In the genomic region with DNA sequence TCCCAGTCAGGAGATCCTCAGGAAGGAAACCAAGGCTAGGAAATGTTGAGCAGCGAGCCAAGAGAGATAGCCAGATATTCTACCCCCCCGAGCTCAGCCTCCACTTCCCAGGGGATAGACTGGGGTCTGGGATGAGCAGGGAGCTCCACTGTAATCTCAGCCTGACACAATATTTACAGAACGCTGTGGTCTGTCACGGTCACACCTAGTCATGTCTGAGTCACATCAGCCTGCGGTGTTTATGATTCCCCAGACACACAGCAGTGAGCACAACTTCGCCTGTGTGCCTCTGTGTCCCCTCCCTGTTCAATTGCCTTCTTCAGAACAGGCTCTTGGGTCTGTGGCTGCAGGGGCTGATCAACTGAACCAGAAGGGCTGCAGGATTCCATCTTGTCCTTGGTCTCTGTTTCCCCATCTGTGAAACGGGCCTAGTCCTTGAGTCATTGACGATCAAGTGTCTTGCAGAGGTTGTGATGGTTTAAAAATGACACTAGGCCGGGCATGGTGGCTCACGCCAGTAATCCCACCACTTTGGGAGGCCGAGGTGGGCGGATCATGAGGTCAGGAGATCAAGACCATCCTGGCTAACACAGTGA, we compare ENCODE assay signal across 1 cellular context.
TF ChIP-seq lines count a peak whose summit lies in the region.

No MANE protein-coding gene starts in this region.

TF ChIP-seq in HEK293, 187 proteins besides CTCF, POLR2A, EP300 and RAD21 (continued from another document and continues in another):
- TF ChIP-seq, protein P1, sequence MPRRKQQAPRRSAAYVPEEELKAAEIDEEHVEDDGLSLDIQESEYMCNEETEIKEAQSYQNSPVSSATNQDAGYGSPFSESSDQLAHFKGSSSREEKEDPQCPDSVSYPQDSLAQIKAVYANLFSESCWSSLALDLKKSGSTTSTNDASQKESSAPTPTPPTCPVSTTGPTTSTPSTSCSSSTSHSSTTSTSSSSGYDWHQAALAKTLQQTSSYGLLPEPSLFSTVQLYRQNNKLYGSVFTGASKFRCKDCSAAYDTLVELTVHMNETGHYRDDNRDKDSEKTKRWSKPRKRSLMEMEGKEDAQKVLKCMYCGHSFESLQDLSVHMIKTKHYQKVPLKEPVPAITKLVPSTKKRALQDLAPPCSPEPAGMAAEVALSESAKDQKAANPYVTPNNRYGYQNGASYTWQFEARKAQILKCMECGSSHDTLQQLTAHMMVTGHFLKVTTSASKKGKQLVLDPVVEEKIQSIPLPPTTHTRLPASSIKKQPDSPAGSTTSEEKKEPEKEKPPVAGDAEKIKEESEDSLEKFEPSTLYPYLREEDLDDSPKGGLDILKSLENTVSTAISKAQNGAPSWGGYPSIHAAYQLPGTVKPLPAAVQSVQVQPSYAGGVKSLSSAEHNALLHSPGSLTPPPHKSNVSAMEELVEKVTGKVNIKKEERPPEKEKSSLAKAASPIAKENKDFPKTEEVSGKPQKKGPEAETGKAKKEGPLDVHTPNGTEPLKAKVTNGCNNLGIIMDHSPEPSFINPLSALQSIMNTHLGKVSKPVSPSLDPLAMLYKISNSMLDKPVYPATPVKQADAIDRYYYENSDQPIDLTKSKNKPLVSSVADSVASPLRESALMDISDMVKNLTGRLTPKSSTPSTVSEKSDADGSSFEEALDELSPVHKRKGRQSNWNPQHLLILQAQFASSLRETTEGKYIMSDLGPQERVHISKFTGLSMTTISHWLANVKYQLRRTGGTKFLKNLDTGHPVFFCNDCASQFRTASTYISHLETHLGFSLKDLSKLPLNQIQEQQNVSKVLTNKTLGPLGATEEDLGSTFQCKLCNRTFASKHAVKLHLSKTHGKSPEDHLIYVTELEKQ (tag by site-specific recombination; IDR thresholded peaks at IDR 0.05; ENCODE audit: borderline replicate concordance), result 0 out of 2 replicates have a peak, but pooled peaks have one; percentile 7
- no peak for TF ChIP-seq ZNF214 (tag by site-specific recombination; IDR thresholded peaks at IDR 0.05; ENCODE audit: borderline replicate concordance)
- TF ChIP-seq ZNF670 (tag by site-specific recombination; IDR thresholded peaks at IDR 0.05; ENCODE audit: low read depth), result no peak
- TF ChIP-seq ZBTB48 (tag by site-specific recombination; IDR thresholded peaks at IDR 0.05), result no peak
- no peak for TF ChIP-seq YY1 (tag by site-specific recombination; IDR thresholded peaks at IDR 0.05)
- no peak for TF ChIP-seq ZNF341 (tag by site-specific recombination; IDR thresholded peaks at IDR 0.05; ENCODE audit: low read depth)
- no peak for TF ChIP-seq BCL11B (tag by site-specific recombination; IDR thresholded peaks at IDR 0.05; ENCODE audit: low read depth)
- TF ChIP-seq, protein P2, sequence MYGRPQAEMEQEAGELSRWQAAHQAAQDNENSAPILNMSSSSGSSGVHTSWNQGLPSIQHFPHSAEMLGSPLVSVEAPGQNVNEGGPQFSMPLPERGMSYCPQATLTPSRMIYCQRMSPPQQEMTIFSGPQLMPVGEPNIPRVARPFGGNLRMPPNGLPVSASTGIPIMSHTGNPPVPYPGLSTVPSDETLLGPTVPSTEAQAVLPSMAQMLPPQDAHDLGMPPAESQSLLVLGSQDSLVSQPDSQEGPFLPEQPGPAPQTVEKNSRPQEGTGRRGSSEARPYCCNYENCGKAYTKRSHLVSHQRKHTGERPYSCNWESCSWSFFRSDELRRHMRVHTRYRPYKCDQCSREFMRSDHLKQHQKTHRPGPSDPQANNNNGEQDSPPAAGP (tag by site-specific recombination; IDR thresholded peaks at IDR 0.05), result peak; percentile 98
- TF ChIP-seq ZNF473 (tag by site-specific recombination; IDR thresholded peaks at IDR 0.05), result no peak
- TF ChIP-seq, protein P3, sequence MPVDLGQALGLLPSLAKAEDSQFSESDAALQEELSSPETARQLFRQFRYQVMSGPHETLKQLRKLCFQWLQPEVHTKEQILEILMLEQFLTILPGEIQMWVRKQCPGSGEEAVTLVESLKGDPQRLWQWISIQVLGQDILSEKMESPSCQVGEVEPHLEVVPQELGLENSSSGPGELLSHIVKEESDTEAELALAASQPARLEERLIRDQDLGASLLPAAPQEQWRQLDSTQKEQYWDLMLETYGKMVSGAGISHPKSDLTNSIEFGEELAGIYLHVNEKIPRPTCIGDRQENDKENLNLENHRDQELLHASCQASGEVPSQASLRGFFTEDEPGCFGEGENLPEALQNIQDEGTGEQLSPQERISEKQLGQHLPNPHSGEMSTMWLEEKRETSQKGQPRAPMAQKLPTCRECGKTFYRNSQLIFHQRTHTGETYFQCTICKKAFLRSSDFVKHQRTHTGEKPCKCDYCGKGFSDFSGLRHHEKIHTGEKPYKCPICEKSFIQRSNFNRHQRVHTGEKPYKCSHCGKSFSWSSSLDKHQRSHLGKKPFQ (tag by site-specific recombination; IDR thresholded peaks at IDR 0.05), result no peak
- TF ChIP-seq, protein P4, sequence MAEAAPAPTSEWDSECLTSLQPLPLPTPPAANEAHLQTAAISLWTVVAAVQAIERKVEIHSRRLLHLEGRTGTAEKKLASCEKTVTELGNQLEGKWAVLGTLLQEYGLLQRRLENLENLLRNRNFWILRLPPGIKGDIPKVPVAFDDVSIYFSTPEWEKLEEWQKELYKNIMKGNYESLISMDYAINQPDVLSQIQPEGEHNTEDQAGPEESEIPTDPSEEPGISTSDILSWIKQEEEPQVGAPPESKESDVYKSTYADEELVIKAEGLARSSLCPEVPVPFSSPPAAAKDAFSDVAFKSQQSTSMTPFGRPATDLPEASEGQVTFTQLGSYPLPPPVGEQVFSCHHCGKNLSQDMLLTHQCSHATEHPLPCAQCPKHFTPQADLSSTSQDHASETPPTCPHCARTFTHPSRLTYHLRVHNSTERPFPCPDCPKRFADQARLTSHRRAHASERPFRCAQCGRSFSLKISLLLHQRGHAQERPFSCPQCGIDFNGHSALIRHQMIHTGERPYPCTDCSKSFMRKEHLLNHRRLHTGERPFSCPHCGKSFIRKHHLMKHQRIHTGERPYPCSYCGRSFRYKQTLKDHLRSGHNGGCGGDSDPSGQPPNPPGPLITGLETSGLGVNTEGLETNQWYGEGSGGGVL (tag by site-specific recombination; IDR thresholded peaks at IDR 0.05), result no peak
- TF ChIP-seq, protein P5, sequence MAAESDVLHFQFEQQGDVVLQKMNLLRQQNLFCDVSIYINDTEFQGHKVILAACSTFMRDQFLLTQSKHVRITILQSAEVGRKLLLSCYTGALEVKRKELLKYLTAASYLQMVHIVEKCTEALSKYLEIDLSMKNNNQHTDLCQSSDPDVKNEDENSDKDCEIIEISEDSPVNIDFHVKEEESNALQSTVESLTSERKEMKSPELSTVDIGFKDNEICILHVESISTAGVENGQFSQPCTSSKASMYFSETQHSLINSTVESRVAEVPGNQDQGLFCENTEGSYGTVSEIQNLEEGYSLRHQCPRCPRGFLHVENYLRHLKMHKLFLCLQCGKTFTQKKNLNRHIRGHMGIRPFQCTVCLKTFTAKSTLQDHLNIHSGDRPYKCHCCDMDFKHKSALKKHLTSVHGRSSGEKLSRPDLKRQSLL (tag by site-specific recombination; IDR thresholded peaks at IDR 0.05), result no peak
- no peak for TF ChIP-seq ZSCAN30 (tag by site-specific recombination; IDR thresholded peaks at IDR 0.05)
- TF ChIP-seq ZNF837 (tag by site-specific recombination; IDR thresholded peaks at IDR 0.05), result no peak
- no peak for TF ChIP-seq ZNF596 (tag by site-specific recombination; IDR thresholded peaks at IDR 0.05)
- TF ChIP-seq ZNF174 (tag by site-specific recombination; IDR thresholded peaks at IDR 0.05), result no peak
- no peak for TF ChIP-seq ZNF830 (tag by site-specific recombination; IDR thresholded peaks at IDR 0.05; ENCODE audit: low read depth)
- TF ChIP-seq IKZF3 (tag by site-specific recombination; IDR thresholded peaks at IDR 0.05), result 0 out of 2 replicates have a peak, but pooled peaks have one; percentile 38
- no peak for TF ChIP-seq HOXC10 (CRISPR knock-in tag; IDR thresholded peaks at IDR 0.05)
- TF ChIP-seq, protein P6, sequence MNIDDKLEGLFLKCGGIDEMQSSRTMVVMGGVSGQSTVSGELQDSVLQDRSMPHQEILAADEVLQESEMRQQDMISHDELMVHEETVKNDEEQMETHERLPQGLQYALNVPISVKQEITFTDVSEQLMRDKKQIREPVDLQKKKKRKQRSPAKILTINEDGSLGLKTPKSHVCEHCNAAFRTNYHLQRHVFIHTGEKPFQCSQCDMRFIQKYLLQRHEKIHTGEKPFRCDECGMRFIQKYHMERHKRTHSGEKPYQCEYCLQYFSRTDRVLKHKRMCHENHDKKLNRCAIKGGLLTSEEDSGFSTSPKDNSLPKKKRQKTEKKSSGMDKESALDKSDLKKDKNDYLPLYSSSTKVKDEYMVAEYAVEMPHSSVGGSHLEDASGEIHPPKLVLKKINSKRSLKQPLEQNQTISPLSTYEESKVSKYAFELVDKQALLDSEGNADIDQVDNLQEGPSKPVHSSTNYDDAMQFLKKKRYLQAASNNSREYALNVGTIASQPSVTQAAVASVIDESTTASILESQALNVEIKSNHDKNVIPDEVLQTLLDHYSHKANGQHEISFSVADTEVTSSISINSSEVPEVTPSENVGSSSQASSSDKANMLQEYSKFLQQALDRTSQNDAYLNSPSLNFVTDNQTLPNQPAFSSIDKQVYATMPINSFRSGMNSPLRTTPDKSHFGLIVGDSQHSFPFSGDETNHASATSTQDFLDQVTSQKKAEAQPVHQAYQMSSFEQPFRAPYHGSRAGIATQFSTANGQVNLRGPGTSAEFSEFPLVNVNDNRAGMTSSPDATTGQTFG (tag by site-specific recombination; IDR thresholded peaks at IDR 0.05; ENCODE audit: borderline replicate concordance), result no peak
- TF ChIP-seq, protein P7, sequence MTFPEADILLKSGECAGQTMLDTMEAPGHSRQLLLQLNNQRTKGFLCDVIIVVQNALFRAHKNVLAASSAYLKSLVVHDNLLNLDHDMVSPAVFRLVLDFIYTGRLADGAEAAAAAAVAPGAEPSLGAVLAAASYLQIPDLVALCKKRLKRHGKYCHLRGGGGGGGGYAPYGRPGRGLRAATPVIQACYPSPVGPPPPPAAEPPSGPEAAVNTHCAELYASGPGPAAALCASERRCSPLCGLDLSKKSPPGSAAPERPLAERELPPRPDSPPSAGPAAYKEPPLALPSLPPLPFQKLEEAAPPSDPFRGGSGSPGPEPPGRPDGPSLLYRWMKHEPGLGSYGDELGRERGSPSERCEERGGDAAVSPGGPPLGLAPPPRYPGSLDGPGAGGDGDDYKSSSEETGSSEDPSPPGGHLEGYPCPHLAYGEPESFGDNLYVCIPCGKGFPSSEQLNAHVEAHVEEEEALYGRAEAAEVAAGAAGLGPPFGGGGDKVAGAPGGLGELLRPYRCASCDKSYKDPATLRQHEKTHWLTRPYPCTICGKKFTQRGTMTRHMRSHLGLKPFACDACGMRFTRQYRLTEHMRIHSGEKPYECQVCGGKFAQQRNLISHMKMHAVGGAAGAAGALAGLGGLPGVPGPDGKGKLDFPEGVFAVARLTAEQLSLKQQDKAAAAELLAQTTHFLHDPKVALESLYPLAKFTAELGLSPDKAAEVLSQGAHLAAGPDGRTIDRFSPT (tag by site-specific recombination; IDR thresholded peaks at IDR 0.05), result no peak
- TF ChIP-seq ZBTB17 (tag by site-specific recombination; IDR thresholded peaks at IDR 0.05), result 0 out of 2 replicates have a peak, but pooled peaks have one; percentile 27
- TF ChIP-seq OSR2 (tag by site-specific recombination; IDR thresholded peaks at IDR 0.05), result peak; percentile 30; the same call in 1 of the 2 replicates
- TF ChIP-seq ZNF366 (tag by site-specific recombination; conservative IDR thresholded peaks at IDR 0.05), result no peak; the same call in 1 of the 2 replicates
- no peak for TF ChIP-seq KLF16 (tag by site-specific recombination; IDR thresholded peaks at IDR 0.05)
- no peak for TF ChIP-seq ZNF138 (tag by site-specific recombination; IDR thresholded peaks at IDR 0.05; ENCODE audit: borderline replicate concordance)
- no peak for TF ChIP-seq ZNF521 (tag by site-specific recombination; IDR thresholded peaks at IDR 0.05)
- no peak for TF ChIP-seq ZNF654 (tag by site-specific recombination; IDR thresholded peaks at IDR 0.05; ENCODE audit: low read depth)
- peak; percentile 75 for TF ChIP-seq ZNF629 (tag by site-specific recombination; IDR thresholded peaks at IDR 0.05)
- TF ChIP-seq ZNF175 (tag by site-specific recombination; IDR thresholded peaks at IDR 0.05), result no peak
- TF ChIP-seq ZBTB21 (tag by site-specific recombination; IDR thresholded peaks at IDR 0.05), result no peak
- no peak for TF ChIP-seq ZNF391 (tag by site-specific recombination; IDR thresholded peaks at IDR 0.05; ENCODE audit: borderline replicate concordance, low read depth)
- no peak for TF ChIP-seq ZNF404 (tag by site-specific recombination; IDR thresholded peaks at IDR 0.05)
- TF ChIP-seq ZNF354C (tag by site-specific recombination; IDR thresholded peaks at IDR 0.05; ENCODE audit: borderline replicate concordance, low read depth), result no peak
- TF ChIP-seq, protein P8, sequence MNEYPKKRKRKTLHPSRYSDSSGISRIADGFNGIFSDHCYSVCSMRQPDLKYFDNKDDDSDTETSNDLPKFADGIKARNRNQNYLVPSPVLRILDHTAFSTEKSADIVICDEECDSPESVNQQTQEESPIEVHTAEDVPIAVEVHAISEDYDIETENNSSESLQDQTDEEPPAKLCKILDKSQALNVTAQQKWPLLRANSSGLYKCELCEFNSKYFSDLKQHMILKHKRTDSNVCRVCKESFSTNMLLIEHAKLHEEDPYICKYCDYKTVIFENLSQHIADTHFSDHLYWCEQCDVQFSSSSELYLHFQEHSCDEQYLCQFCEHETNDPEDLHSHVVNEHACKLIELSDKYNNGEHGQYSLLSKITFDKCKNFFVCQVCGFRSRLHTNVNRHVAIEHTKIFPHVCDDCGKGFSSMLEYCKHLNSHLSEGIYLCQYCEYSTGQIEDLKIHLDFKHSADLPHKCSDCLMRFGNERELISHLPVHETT (tag by site-specific recombination; IDR thresholded peaks at IDR 0.05), result peak; percentile 44; the same call in 1 of the 2 replicates
- TF ChIP-seq ZNF112 (tag by site-specific recombination; IDR thresholded peaks at IDR 0.05), result no peak
- no peak for TF ChIP-seq ZNF561 (tag by site-specific recombination; IDR thresholded peaks at IDR 0.05; ENCODE audit: borderline replicate concordance)
- TF ChIP-seq, protein P9, sequence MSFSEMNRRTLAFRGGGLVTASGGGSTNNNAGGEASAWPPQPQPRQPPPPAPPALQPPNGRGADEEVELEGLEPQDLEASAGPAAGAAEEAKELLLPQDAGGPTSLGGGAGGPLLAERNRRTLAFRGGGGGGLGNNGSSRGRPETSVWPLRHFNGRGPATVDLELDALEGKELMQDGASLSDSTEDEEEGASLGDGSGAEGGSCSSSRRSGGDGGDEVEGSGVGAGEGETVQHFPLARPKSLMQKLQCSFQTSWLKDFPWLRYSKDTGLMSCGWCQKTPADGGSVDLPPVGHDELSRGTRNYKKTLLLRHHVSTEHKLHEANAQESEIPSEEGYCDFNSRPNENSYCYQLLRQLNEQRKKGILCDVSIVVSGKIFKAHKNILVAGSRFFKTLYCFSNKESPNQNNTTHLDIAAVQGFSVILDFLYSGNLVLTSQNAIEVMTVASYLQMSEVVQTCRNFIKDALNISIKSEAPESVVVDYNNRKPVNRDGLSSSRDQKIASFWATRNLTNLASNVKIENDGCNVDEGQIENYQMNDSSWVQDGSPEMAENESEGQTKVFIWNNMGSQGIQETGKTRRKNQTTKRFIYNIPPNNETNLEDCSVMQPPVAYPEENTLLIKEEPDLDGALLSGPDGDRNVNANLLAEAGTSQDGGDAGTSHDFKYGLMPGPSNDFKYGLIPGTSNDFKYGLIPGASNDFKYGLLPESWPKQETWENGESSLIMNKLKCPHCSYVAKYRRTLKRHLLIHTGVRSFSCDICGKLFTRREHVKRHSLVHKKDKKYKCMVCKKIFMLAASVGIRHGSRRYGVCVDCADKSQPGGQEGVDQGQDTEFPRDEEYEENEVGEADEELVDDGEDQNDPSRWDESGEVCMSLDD (tag by site-specific recombination; IDR thresholded peaks at IDR 0.05), result no peak
